8 cellular contexts compared by ENCODE assay signal in the genomic region with DNA sequence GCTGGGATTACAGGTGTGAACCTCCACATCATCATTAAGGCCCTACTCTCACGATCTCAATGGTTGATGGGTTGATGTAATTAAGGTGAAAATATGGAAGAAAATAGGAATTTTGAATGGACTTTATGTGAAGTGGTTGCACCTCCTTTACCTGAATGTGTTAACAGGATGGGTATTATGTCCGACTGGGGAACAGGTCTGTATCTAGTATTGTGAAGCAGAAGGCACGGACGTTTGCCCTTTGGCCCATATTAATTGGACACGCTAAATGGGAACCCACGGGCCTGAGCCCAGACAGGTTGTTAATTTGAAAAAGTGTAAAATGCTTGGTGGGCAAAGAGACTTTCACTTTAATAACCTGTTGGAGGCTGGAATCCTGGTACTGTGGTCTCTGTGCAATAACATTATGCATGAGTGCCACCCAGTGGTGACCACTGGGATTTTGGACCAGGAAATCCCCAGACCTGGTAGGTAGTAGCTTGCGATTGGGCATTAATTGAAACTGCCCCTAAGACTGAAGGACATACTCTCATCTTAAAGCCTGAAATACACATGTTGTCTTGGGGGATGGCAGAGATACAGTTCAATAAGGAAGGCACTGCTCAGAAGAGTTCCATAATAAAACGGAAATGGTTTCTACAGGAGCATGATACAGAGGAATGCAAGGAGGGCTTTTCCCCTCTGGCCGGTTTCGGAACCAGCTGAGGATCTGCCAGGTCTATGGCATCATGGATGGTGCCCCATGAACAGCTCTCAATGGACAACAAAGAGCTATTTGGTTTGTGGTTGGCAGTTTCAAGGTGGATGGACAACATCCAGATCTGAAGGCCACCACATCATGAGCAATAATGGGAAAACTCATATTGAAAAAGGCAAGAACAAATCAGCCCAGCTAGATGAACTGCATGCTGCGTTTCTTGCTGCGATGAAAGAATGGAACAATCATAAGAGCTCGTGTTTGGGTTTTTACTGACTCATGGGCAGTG. TPM values are rescaled to one million over a fixed set of nuclear protein-coding genes. Genes with fewer than 3 reads are reported as not detected.
DNase-seq lines count a peak whose midpoint lies in the region; ATAC-seq and TF ChIP-seq lines count a peak whose summit lies in the region.

No MANE protein-coding gene starts in this region.

- H3K4me3 Mint-ChIP-seq in activated T-cell treated with anti-CD3 and anti-CD28 coated beads, Interleukin-2, amount 50 U/mL, for 4 hours: no peak overlapping the region

- ATAC-seq in Panc1: peak; percentile 96
- peak; percentile 88 to 89 for ATAC-seq in activated T-cell treated with anti-CD3 and anti-CD28 coated beads, Interleukin-2, amount 50 U/mL, for 4 hours

- peaks cover 9% of the 10 kb centered on the region for H3K4me1 Mint-ChIP-seq in activated T-cell treated with anti-CD3 and anti-CD28 coated beads, Interleukin-2, amount 50 U/mL, for 4 hours (ENCODE audit: low read depth)

- H3F3A ChIP-seq in neural cell (ENCODE audit: insufficient read depth, low read length, poor library complexity, severe bottlenecking): no peaks in the 10 kb centered on the region

- H3K79me2 ChIP-seq in fibroblast of lung (ENCODE audit: control insufficient read depth, insufficient read depth, low read length) (no peaks in the 10 kb centered on the region), neural cell (replicated peaks; ENCODE audit: insufficient read depth, low read length) (no peaks in the 10 kb centered on the region)

- TF ChIP-seq CTCF in Panc1 (IDR thresholded peaks at IDR 0.05): peak; percentile 79
- peak; percentile 78 to 81 for TF ChIP-seq CTCF in fibroblast of lung (conservative IDR thresholded peaks at IDR 0.05 in 1 of 2, IDR thresholded peaks at IDR 0.05 in 1 of 2; ENCODE audit: low read depth in 1 of 2, low read length in 2 of 2)
- TF ChIP-seq CTCF in neural cell (IDR thresholded peaks at IDR 0.05; ENCODE audit: poor library complexity, severe bottlenecking): peak; percentile 86

- intact Hi-C loops in Panc1 (cut with micrococcal nuclease; ENCODE audit: unreplicated experiment): loop anchor here (2.0 kb wide), 2 partner anchors 26 to 74 kb away; partner anchors contain the start of gene BICD2

- H3K36me3 ChIP-seq in Panc1 (ENCODE audit: control insufficient read depth, insufficient read depth, low read length) (no peaks in the 10 kb centered on the region), fibroblast of lung (ENCODE audit: control insufficient read depth, insufficient read depth, low read length) (no peaks in the 10 kb centered on the region), neural cell (ENCODE audit: insufficient read depth, low read length) (no peaks in the 10 kb centered on the region)

- H4K20me1 ChIP-seq in fibroblast of lung (ENCODE audit: control insufficient read depth, extremely low read depth, insufficient read depth, low read length): no peaks in the 10 kb centered on the region
- no peaks in the 10 kb centered on the region for H4K20me1 ChIP-seq in neural cell (ENCODE audit: insufficient read depth)

- no peaks in the 10 kb centered on the region for H3K9me2 ChIP-seq in neural cell (ENCODE audit: insufficient read depth, low read length)

- TF ChIP-seq RAD21 in Ishikawa (IDR thresholded peaks at IDR 0.05; ENCODE audit: low read depth): peak; percentile 94
- TF ChIP-seq RAD21 in neural cell (conservative IDR thresholded peaks at IDR 0.05): peak; percentile 89

- peak; percentile 41 for DNase-seq in NK-92 treated with Interleukin-12 subunit alpha and Interleukin-12 subunit beta, amount 100 ng/mL, for 24 hours (lab: John Stamatoyannopoulos, UW)
- no peak for DNase-seq in NK-92 (lab: John Stamatoyannopoulos, UW; ENCODE audit: unreplicated experiment)
- peak; percentile 55 for DNase-seq in Panc1 (ENCODE audit: low read depth, low spot score)
- DNase-seq in activated T-cell treated with anti-CD3 and anti-CD28 coated beads, Interleukin-2, amount 50 U/mL, for 4 hours: peak; percentile 73
- peak; percentile 60 to 80 for DNase-seq in fibroblast of lung (ENCODE audit: low read depth in 2 of 2)
- peak; percentile 56 for DNase-seq in stromal cell of bone marrow (ENCODE audit: low read depth)

- no peaks in the 10 kb centered on the region for H3K27me3 ChIP-seq in Panc1 (ENCODE audit: control insufficient read depth, insufficient read depth, low read length)
- peaks cover 17% of the 10 kb centered on the region for H3K27me3 ChIP-seq in fibroblast of lung (ENCODE audit: control insufficient read depth, insufficient read depth, low read length)
- H3K27me3 ChIP-seq in neural cell (ENCODE audit: insufficient read depth, low read depth, low read length): no peaks in the 10 kb centered on the region

- H3K36me3 Mint-ChIP-seq in activated T-cell treated with anti-CD3 and anti-CD28 coated beads, Interleukin-2, amount 50 U/mL, for 4 hours (ENCODE audit: insufficient read depth): no peaks in the 10 kb centered on the region

- H3K27me3 Mint-ChIP-seq in activated T-cell treated with anti-CD3 and anti-CD28 coated beads, Interleukin-2, amount 50 U/mL, for 4 hours (ENCODE audit: low read depth): peaks cover 2% of the 10 kb centered on the region

- H3K4me2 ChIP-seq in fibroblast of lung (ENCODE audit: extremely low read depth, insufficient read depth, low read length) (peak overlapping the region; percentile 40), neural cell (ENCODE audit: low read length) (no peak overlapping the region)

- no peaks in the 10 kb centered on the region for H3K9me3 ChIP-seq in Panc1 (ENCODE audit: control insufficient read depth, insufficient read depth, low read depth, low read length)
- H3K9me3 ChIP-seq in fibroblast of lung (ENCODE audit: control insufficient read depth, insufficient read depth, low read depth, low read length): no peaks in the 10 kb centered on the region
- H3K9me3 ChIP-seq in neural cell (ENCODE audit: low read length): peaks cover 2% of the 10 kb centered on the region

- CTCF ChIA-PET in Panc1 (lab: Charles Lee): interaction anchor here (0.7 to 2.2 kb wide), 4 partner anchors 74 to 290 kb away, joined by 3 to 9 read pairs (median 5); partner anchors contain the start of gene IPPK

- no peaks in the 10 kb centered on the region for H3K4me1 ChIP-seq in Panc1 (ENCODE audit: control insufficient read depth, insufficient read depth, low read length)
- no peaks in the 10 kb centered on the region for H3K4me1 ChIP-seq in fibroblast of lung (ENCODE audit: control insufficient read depth, extremely low read depth, insufficient read depth, low read length)

- no TSS peak for BruUV-seq in Panc1 (replicated peaks; lab: Mats Ljungman, UMichigan)

- H3K27ac ChIP-seq in Panc1 (ENCODE audit: low read length) (no peak overlapping the region), fibroblast of lung (ENCODE audit: insufficient read depth, low read length) (no peak overlapping the region), neural cell (ENCODE audit: low read length) (no peak overlapping the region)

- H3K9ac ChIP-seq in fibroblast of lung (ENCODE audit: insufficient read depth, low read length) (no peak overlapping the region), neural cell (ENCODE audit: low read length) (no peak overlapping the region)

- H2AFZ ChIP-seq in fibroblast of lung (ENCODE audit: low read length) (no peak overlapping the region), neural cell (ENCODE audit: low read depth, low read length) (no peak overlapping the region)

- POLR2A ChIA-PET in Panc1 (lab: Charles Lee): no interaction called here

- H3K9me3 Mint-ChIP-seq in activated T-cell treated with anti-CD3 and anti-CD28 coated beads, Interleukin-2, amount 50 U/mL, for 4 hours: peaks cover 10% of the 10 kb centered on the region

- TF ChIP-seq EP300 in Ishikawa (IDR thresholded peaks at IDR 0.05; ENCODE audit: borderline replicate concordance) (no peak), neural cell (conservative IDR thresholded peaks at IDR 0.05; ENCODE audit: poor library complexity, severe bottlenecking) (no peak)

- H3K4me3 ChIP-seq in Panc1 (ENCODE audit: low read depth in 2 of 2, low read length in 2 of 2): no peak overlapping the region
- H3K4me3 ChIP-seq in fibroblast of lung (replicated peaks in 1 of 4; ENCODE audit: control extremely low read depth in 1 of 4, insufficient read depth in 1 of 4, low read depth in 3 of 4, low read length in 4 of 4): no peak overlapping the region
- no peak overlapping the region for H3K4me3 ChIP-seq in neural cell (ENCODE audit: low read length)

- in situ Hi-C loops in Panc1 (cut with HindIII; ENCODE audit: low pct_unique_long_range_greater_than_20kb, low sequenced_read_pairs): no loop called here

TF ChIP-seq in neural cell, 6 proteins besides CTCF, POLR2A, EP300 and RAD21 (continues in another document):
- TF ChIP-seq SMC3 (conservative IDR thresholded peaks at IDR 0.05; ENCODE audit: poor library complexity): peak; percentile 82

RNA-seq across cellular contexts. Expression of gene BICD2, which starts 26.2 kb away (rescaled TPM):
- total RNA-seq in Panc1 (2021; ENCODE audit: unreplicated experiment) (17.3 TPM), fibroblast of lung (32.9 and 35.8 TPM in 2 replicates)
- polyA plus RNA-seq in Panc1 (2012; ENCODE audit: insufficient read length): 20.0 TPM
- total RNA-seq in activated T-cell treated with anti-CD3 and anti-CD28 coated beads, Interleukin-2, amount 50 U/mL, for 4 hours: 10 to 100 TPM; 29.3 to 32.3 (median 30.1) TPM
- polyA plus RNA-seq in fibroblast of lung (9.1 and 10.6 TPM in 2 replicates), neural cell (22.4 and 24.7 TPM in 2 replicates)
- 20.9 and 23.3 TPM in 2 replicates for polyA plus RNA-seq in fibroblast of lung (2012)
- polyA minus RNA-seq in fibroblast of lung (ENCODE audit: low replicate concordance) (10.2 and 16.7 TPM in 2 replicates), neural cell (50.8 and 54.5 TPM in 2 replicates)
